In the genomic region with DNA sequence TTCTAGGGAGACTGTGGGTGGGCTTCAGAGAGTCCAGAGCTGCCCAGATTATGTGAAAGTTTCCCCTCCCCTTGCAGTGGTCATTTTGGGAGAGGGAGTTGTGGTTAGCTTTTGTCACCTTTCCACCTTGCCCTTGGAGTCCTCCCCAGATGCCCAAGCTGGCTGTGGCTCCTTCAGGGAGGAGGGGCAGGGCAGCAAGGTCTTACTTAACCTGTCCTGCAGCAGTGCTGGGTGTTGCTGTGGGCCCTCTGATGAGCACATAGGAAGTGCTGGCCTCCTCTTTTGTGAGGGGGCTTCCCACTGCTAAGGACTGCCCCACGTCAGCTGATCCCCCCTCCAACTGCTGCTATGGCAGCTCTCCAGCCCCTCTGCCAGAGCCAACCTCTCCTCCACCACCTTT, we compare ENCODE assay signal across 26 cellular contexts. TPM values are rescaled to one million over a fixed set of nuclear protein-coding genes. Genes with fewer than 3 reads are reported as not detected.
A peak's percentile ranks its signal among the peaks of the same experiment; 100 is the strongest.
DNase-seq lines count a peak whose midpoint lies in the region; ATAC-seq and TF ChIP-seq lines count a peak whose summit lies in the region.
"Had no signal": no experiment of that assay in that cellular context is flagged by ENCODE, and none has a peak within 500 bp of the region (broad histone marks: within the 10 kb centered on the region; RNA-seq: fewer than 3 reads in every experiment).

No MANE protein-coding gene starts in this region.

- peaks cover 19% of the 10 kb centered on the region for H3K27me3 Mint-ChIP-seq in nephron (ENCODE audit: low read depth)
- H3K27me3 Mint-ChIP-seq: activated naive CD8-positive, alpha-beta T cell had no signal

- H4K8ac ChIP-seq in IMR-90 (ENCODE audit: low read depth in 2 of 2, low read length in 2 of 2): no peak overlapping the region

- no peak overlapping the region for H2AFZ ChIP-seq in IMR-90 (replicated peaks; ENCODE audit: low read length, poor library complexity)
- H2AFZ ChIP-seq: neural progenitor cell had no signal

- H3K9ac ChIP-seq in IMR-90 (ENCODE audit: low read depth, low read length): no peak overlapping the region
- H3K9ac ChIP-seq: neural progenitor cell had no signal

- no peak overlapping the region; the same call in 1 of the 2 replicates for H2AK5ac ChIP-seq in IMR-90 (ENCODE audit: low read depth, low read length)

- no peaks in the 10 kb centered on the region; the same call in 1 of the 2 replicates for H3K9me3 ChIP-seq in IMR-90 (ENCODE audit: control insufficient read depth, insufficient read depth, low read length)
- H3K9me3 ChIP-seq: colonic mucosa, Peyer's patch had no signal

- peaks cover 52% of the 10 kb centered on the region for H3K4me1 Mint-ChIP-seq in nephron
- H3K4me1 Mint-ChIP-seq: activated T-helper 17 cell treated with anti-CD3 and anti-CD28 coated beads, Interleukin-2, amount 50 U/mL, for 72 hours; CD4-positive, alpha-beta memory T cell had no signal

- H3K27ac ChIP-seq in IMR-90 (ENCODE audit: insufficient read depth, low read length) (no peak overlapping the region), cingulate gyrus (ENCODE audit: low read depth, low read length) (peak overlapping the region; percentile 78), temporal lobe (ENCODE audit: low read depth, low read length) (peak overlapping the region; percentile 61)
- H3K27ac ChIP-seq: colonic mucosa, neural progenitor cell, Peyer's patch, WERI-Rb-1 had no signal

- H3K4me3 Mint-ChIP-seq in nephron: no peak overlapping the region
- H3K4me3 Mint-ChIP-seq: activated naive CD8-positive, alpha-beta T cell; activated T-helper 17 cell treated with anti-CD3 and anti-CD28 coated beads, Interleukin-2, amount 50 U/mL, for 72 hours; CD4-positive, alpha-beta memory T cell; neural progenitor cell had no signal

- no peaks in the 10 kb centered on the region for H3K79me1 ChIP-seq in IMR-90 (ENCODE audit: low read depth in 1 of 2, low read length in 2 of 2)

- peak overlapping the region; percentile 18; the same call in 1 of the 2 replicates for H3K23ac ChIP-seq in IMR-90 (ENCODE audit: low read depth, low read length)

- no peak overlapping the region for H2BK20ac ChIP-seq in IMR-90 (ENCODE audit: low read depth, low read length)

- H4K91ac ChIP-seq in IMR-90 (ENCODE audit: insufficient read depth, low read depth, low read length): no peak overlapping the region

- no peak overlapping the region for H2BK5ac ChIP-seq in IMR-90 (ENCODE audit: low read depth, low read length, poor library complexity, severe bottlenecking)

- no peak overlapping the region for H3K4me2 ChIP-seq in IMR-90 (ENCODE audit: low read depth, low read length)
- H3K4me2 ChIP-seq: neural progenitor cell had no signal

- TF ChIP-seq CTCF in IMR-90 (conservative IDR thresholded peaks at IDR 0.05; ENCODE audit: low read depth, low read length) (no peak), nephron (IDR thresholded peaks at IDR 0.05; ENCODE audit: unreplicated experiment in 3 of 3) (no peak)

- no peak overlapping the region for H3K14ac ChIP-seq in IMR-90 (replicated peaks; ENCODE audit: low read depth, low read length)

- BruUV-seq in IMR-90 (replicated peaks; lab: Mats Ljungman, UMichigan): no TSS peak

- intact Hi-C loops in IMR-90 (cut with micrococcal nuclease): no loop called here

- H3K27me3 ChIP-seq in IMR-90 (ENCODE audit: control insufficient read depth, insufficient read depth, low read length): peaks cover 13% of the 10 kb centered on the region
- H3K27me3 ChIP-seq: colonic mucosa, neural progenitor cell, Peyer's patch had no signal

- H4K5ac ChIP-seq in IMR-90 (ENCODE audit: low read depth, low read length): no peak overlapping the region

- CTCF ChIA-PET in IMR-90 (lab: Yijun Ruan, JAX): no interaction called here

- H2BK120ac ChIP-seq in IMR-90 (ENCODE audit: low read depth, low read length): no peak overlapping the region

- H3K4me1 ChIP-seq in IMR-90 (ENCODE audit: control insufficient read depth, insufficient read depth, low read length): peaks cover 12% of the 10 kb centered on the region; the same call in 1 of the 2 replicates
- H3K4me1 ChIP-seq: colonic mucosa, neural progenitor cell had no signal

- no peak overlapping the region for H2AK9ac ChIP-seq in IMR-90 (replicated peaks; ENCODE audit: low read depth, low read length, poor library complexity)

- no peak for TF ChIP-seq RAD21 in IMR-90 (IDR thresholded peaks at IDR 0.05; ENCODE audit: low read length)

- POLR2A ChIA-PET in IMR-90 (lab: Charles Lee; ENCODE audit: unreplicated experiment): no interaction called here

- dilution Hi-C loops in IMR-90 (cut with HindIII; ENCODE audit: low sequenced_read_pairs, unreplicated experiment): no loop called here

- peaks cover 11% of the 10 kb centered on the region for H3K36me3 Mint-ChIP-seq in nephron (ENCODE audit: low read depth)
- H3K36me3 Mint-ChIP-seq: CD4-positive, alpha-beta memory T cell; neural progenitor cell had no signal

- no peak overlapping the region for H3K4me3 ChIP-seq in IMR-90 (ENCODE audit: insufficient read depth, low read depth, low read length)
- H3K4me3 ChIP-seq: colonic mucosa, K562, neural progenitor cell, Peyer's patch had no signal

- ATAC-seq in IMR-90 (ENCODE audit: low read depth) (no peak), HG02840 (IDR thresholded peaks at IDR 0.05; ENCODE audit: low FRiP score, unreplicated experiment) (no peak)
- ATAC-seq: activated T-helper 17 cell treated with anti-CD3 and anti-CD28 coated beads, Interleukin-2, amount 50 U/mL, for 72 hours; HCT116; K562; stimulated activated naive CD8-positive, alpha-beta T cell treated with anti-CD3 and anti-CD28 coated beads, Interleukin-15, Interleukin-2, amounts not matched to agents 100 U/mL and 50 U/mL, for 24 hours had no signal

- H2BK15ac ChIP-seq in IMR-90 (ENCODE audit: low read depth, low read length): no peak overlapping the region

- peaks cover 3% of the 10 kb centered on the region for H3K9me3 Mint-ChIP-seq in nephron
- H3K9me3 Mint-ChIP-seq: neural progenitor cell had no signal

- WGBS in IMR-90 (ENCODE audit: extremely low coverage in 2 of 2, insufficient read length in 1 of 2), 2 experiments: no CpG with 5 or more reads among the region's 1 CpG

- H3K9me1 ChIP-seq in IMR-90 (ENCODE audit: insufficient read depth, low read length): peaks cover 5% of the 10 kb centered on the region; the same call in 1 of the 2 replicates

- H3K27ac Mint-ChIP-seq in nephron: peak overlapping the region; percentile 3 to 92 (median 86)
- H3K27ac Mint-ChIP-seq: activated naive CD8-positive, alpha-beta T cell; activated T-helper 17 cell treated with anti-CD3 and anti-CD28 coated beads, Interleukin-2, amount 50 U/mL, for 72 hours; neural progenitor cell had no signal

- no peaks in the 10 kb centered on the region; the same call in 1 of the 2 replicates for H4K20me1 ChIP-seq in IMR-90 (ENCODE audit: insufficient read depth, low read length)

- H3K36me3 ChIP-seq in IMR-90 (ENCODE audit: control insufficient read depth, insufficient read depth, low read length): no peaks in the 10 kb centered on the region
- H3K36me3 ChIP-seq: colonic mucosa, neural progenitor cell, Peyer's patch, WERI-Rb-1 had no signal

- in situ Hi-C loops in IMR-90 (cut with MboI; ENCODE audit: low sequenced_read_pairs): no loop called here

- H3K4ac ChIP-seq in IMR-90 (ENCODE audit: low read depth, low read length): no peak overlapping the region; the same call in 1 of the 2 replicates

- H3K56ac ChIP-seq in IMR-90 (ENCODE audit: extremely low read depth, insufficient read depth, low read length): no peak overlapping the region

- DNase-seq in IMR-90 (no peak), SW480 (ENCODE audit: low spot score) (no peak)
- no peak for DNase-seq in activated naive CD4-positive, alpha-beta T cell treated with Interleukin-2 at 50 U/mL for 16 hours
- DNase-seq: activated CD4-positive, alpha-beta T cell treated with anti-CD3 and anti-CD28 coated beads, Interleukin-2, amount 50 U/mL, for 1 hour; CD4-positive, alpha-beta memory T cell; colonic mucosa; DMS53; GF-D8; MM.1S; NCI-H146; NCI-H524; NK-92 treated with Interleukin-12 subunit alpha and Interleukin-12 subunit beta, amount 100 ng/mL, for 24 hours; Peyer's patch; stimulated activated CD4-positive, alpha-beta T cell treated with anti-CD3 and anti-CD28 coated beads, Interleukin-4, amount 100 ng/mL, for 24 hours; stimulated activated naive CD8-positive, alpha-beta T cell treated with anti-CD3 and anti-CD28 coated beads, Interleukin-15, Interleukin-2, amounts not matched to agents 100 U/mL and 50 U/mL, for 24 hours; T-helper 2 cell; WERI-Rb-1 had no signal

- H3K18ac ChIP-seq in IMR-90 (ENCODE audit: low read depth, low read length): no peak overlapping the region

- TF ChIP-seq POLR2A in IMR-90 (IDR thresholded peaks at IDR 0.05; ENCODE audit: low read depth, low read length): no peak

TF ChIP-seq in IMR-90, 13 proteins besides CTCF, POLR2A, EP300 and RAD21 (continues in another document):
- TF ChIP-seq NFE2L2 (IDR thresholded peaks at IDR 0.05; ENCODE audit: low read depth, low read length) (no peak), CEBPB (IDR thresholded peaks at IDR 0.05; ENCODE audit: low read depth, low read length) (no peak), BHLHE40 (IDR thresholded peaks at IDR 0.05; ENCODE audit: low read depth, low read length) (no peak), MAZ (IDR thresholded peaks at IDR 0.05; ENCODE audit: borderline replicate concordance, low read depth, low read length) (no peak), CHD1 (IDR thresholded peaks at IDR 0.05; ENCODE audit: low read depth, low read length) (no peak), RCOR1 (IDR thresholded peaks at IDR 0.05; ENCODE audit: insufficient replicate concordance, low read length) (no peak), FOS (IDR thresholded peaks at IDR 0.05; ENCODE audit: low read depth, low read length) (no peak)
- TF ChIP-seq, protein P1, sequence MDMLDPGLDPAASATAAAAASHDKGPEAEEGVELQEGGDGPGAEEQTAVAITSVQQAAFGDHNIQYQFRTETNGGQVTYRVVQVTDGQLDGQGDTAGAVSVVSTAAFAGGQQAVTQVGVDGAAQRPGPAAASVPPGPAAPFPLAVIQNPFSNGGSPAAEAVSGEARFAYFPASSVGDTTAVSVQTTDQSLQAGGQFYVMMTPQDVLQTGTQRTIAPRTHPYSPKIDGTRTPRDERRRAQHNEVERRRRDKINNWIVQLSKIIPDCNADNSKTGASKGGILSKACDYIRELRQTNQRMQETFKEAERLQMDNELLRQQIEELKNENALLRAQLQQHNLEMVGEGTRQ (IDR thresholded peaks at IDR 0.05; ENCODE audit: low read depth, low read length): no peak

RNA-seq across cellular contexts. Expression of gene AQP1, which starts 17.6 kb away (rescaled TPM):
- total RNA-seq in IMR-90 (2012; rRNA removed) (0.18 and 0.28 TPM in 2 replicates), temporal lobe (1.5 TPM)
- polyA plus RNA-seq in IMR-90 (2012; rRNA removed): 0.39 and 0.55 TPM in 2 replicates
- 0.18 and 0.30 TPM in 2 replicates for polyA plus RNA-seq in IMR-90 (2012; cell fraction: cytosol; rRNA removed)
- 0.87 and 1.2 TPM in 2 replicates for polyA plus RNA-seq in IMR-90 (2012; cell fraction: nucleus; rRNA removed; ENCODE audit: low replicate concordance)
- total RNA-seq: CD4-positive, alpha-beta memory T cell had no signal
- polyA plus RNA-seq: CD4-positive, alpha-beta memory T cell had no signal
